In genomic region chr12:401235-402126, GRCh38 we compare ENCODE assay signal across 2 cellular contexts.
TF ChIP-seq lines count a peak whose summit lies in the region.

Gene CCDC77 (plus strand): TSS chr12:401644. CDS start chr12:409384, 7,740 bp downstream.

TF ChIP-seq in A549, 52 proteins besides CTCF, POLR2A, EP300 and RAD21 (continued from another document and continues in another):
- TF ChIP-seq REST (IDR thresholded peaks at IDR 0.05) (peak; percentile 95), ZNF302 (CRISPR knock-in tag; IDR thresholded peaks at IDR 0.05) (no peak), PHF8 (IDR thresholded peaks at IDR 0.05; ENCODE audit: borderline replicate concordance, low read depth) (0 out of 2 replicates have a peak, but pooled peaks have one; percentile 7), CEBPB (IDR thresholded peaks at IDR 0.05) (no peak), RCOR1 (IDR thresholded peaks at IDR 0.05; ENCODE audit: low read depth, low read length) (no peak), ESRRA (IDR thresholded peaks at IDR 0.05; ENCODE audit: borderline replicate concordance, low read length) (no peak), NR3C1 (IDR thresholded peaks at IDR 0.05) (no peak), MAFK (IDR thresholded peaks at IDR 0.05; ENCODE audit: partially characterized antibody) (no peak), HES2 (IDR thresholded peaks at IDR 0.05) (no peak), FOXS1 (CRISPR knock-in tag; IDR thresholded peaks at IDR 0.05) (no peak), POLR2AphosphoS2 (conservative IDR thresholded peaks at IDR 0.05; ENCODE audit: low read length) (no peak), TP53 (CRISPR knock-in tag; IDR thresholded peaks at IDR 0.05) (no peak), KDM5A (IDR thresholded peaks at IDR 0.05) (peak; percentile 68), ZSCAN20 (CRISPR knock-in tag; IDR thresholded peaks at IDR 0.05) (no peak), EHMT2 (IDR thresholded peaks at IDR 0.05; ENCODE audit: low read depth) (no peak), HOXB13 (CRISPR knock-in tag; IDR thresholded peaks at IDR 0.05; ENCODE audit: low read depth) (no peak), RARB (CRISPR knock-in tag; IDR thresholded peaks at IDR 0.05) (no peak), FOSB (CRISPR knock-in tag; IDR thresholded peaks at IDR 0.05) (no peak), MAZ (IDR thresholded peaks at IDR 0.05; ENCODE audit: borderline replicate concordance, low read depth, low read length) (peak; percentile 77; the same call in 1 of the 2 replicates), JUNB (IDR thresholded peaks at IDR 0.05) (no peak), CHD2 (IDR thresholded peaks at IDR 0.05; ENCODE audit: low read length, partially characterized antibody) (peak; percentile 92), HEYL (CRISPR knock-in tag; IDR thresholded peaks at IDR 0.05) (no peak), ZFP36 (IDR thresholded peaks at IDR 0.05; ENCODE audit: borderline replicate concordance, partially characterized antibody) (no peak), MYC (IDR thresholded peaks at IDR 0.05; ENCODE audit: borderline replicate concordance, low read length) (no peak), SMC3 (IDR thresholded peaks at IDR 0.05) (no peak), GATA3 (IDR thresholded peaks at IDR 0.05; ENCODE audit: borderline replicate concordance) (peak; percentile 47; the same call in 1 of the 2 replicates), CBX8 (IDR thresholded peaks at IDR 0.05) (no peak), SREBF2 (IDR thresholded peaks at IDR 0.05) (peak; percentile 32; the same call in 1 of the 2 replicates), HDAC2 (IDR thresholded peaks at IDR 0.05) (no peak), HOXA7 (CRISPR knock-in tag; IDR thresholded peaks at IDR 0.05) (no peak), RFX5 (IDR thresholded peaks at IDR 0.05) (peak; percentile 51; the same call in 1 of the 2 replicates), RNF2 (IDR thresholded peaks at IDR 0.05; ENCODE audit: borderline replicate concordance, low read depth) (no peak), NPAS2 (CRISPR knock-in tag; IDR thresholded peaks at IDR 0.05; ENCODE audit: borderline replicate concordance) (no peak), TFCP2L1 (CRISPR knock-in tag; IDR thresholded peaks at IDR 0.05) (no peak)
- TF ChIP-seq, protein P1, sequence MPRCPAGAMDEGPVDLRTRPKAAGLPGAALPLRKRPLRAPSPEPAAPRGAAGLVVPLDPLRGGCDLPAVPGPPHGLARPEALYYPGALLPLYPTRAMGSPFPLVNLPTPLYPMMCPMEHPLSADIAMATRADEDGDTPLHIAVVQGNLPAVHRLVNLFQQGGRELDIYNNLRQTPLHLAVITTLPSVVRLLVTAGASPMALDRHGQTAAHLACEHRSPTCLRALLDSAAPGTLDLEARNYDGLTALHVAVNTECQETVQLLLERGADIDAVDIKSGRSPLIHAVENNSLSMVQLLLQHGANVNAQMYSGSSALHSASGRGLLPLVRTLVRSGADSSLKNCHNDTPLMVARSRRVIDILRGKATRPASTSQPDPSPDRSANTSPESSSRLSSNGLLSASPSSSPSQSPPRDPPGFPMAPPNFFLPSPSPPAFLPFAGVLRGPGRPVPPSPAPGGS (IDR thresholded peaks at IDR 0.05), result no peak
- TF ChIP-seq, protein P2, sequence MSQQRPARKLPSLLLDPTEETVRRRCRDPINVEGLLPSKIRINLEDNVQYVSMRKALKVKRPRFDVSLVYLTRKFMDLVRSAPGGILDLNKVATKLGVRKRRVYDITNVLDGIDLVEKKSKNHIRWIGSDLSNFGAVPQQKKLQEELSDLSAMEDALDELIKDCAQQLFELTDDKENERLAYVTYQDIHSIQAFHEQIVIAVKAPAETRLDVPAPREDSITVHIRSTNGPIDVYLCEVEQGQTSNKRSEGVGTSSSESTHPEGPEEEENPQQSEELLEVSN (IDR thresholded peaks at IDR 0.05; ENCODE audit: borderline replicate concordance, low read depth), result peak; percentile 33; the same call in 1 of the 2 replicates
- TF ChIP-seq, protein P3, sequence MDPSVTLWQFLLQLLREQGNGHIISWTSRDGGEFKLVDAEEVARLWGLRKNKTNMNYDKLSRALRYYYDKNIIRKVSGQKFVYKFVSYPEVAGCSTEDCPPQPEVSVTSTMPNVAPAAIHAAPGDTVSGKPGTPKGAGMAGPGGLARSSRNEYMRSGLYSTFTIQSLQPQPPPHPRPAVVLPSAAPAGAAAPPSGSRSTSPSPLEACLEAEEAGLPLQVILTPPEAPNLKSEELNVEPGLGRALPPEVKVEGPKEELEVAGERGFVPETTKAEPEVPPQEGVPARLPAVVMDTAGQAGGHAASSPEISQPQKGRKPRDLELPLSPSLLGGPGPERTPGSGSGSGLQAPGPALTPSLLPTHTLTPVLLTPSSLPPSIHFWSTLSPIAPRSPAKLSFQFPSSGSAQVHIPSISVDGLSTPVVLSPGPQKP (IDR thresholded peaks at IDR 0.05; ENCODE audit: low read depth, low read length), result no peak

TF ChIP-seq in WTC11, 78 proteins besides CTCF, POLR2A, EP300 and RAD21 (continued from another document):
- peak; percentile 23; the same call in 1 of the 2 replicates for TF ChIP-seq USF2 (CRISPR knock-in tag; IDR thresholded peaks at IDR 0.05)
- no peak for TF ChIP-seq CREB1 (CRISPR knock-in tag; IDR thresholded peaks at IDR 0.05)
- no peak for TF ChIP-seq SOX15 (CRISPR knock-in tag; IDR thresholded peaks at IDR 0.05)
- peak; percentile 34; the same call in 1 of the 2 replicates for TF ChIP-seq SMAD3 (CRISPR knock-in tag; IDR thresholded peaks at IDR 0.05; ENCODE audit: borderline replicate concordance)
- TF ChIP-seq, protein P4, sequence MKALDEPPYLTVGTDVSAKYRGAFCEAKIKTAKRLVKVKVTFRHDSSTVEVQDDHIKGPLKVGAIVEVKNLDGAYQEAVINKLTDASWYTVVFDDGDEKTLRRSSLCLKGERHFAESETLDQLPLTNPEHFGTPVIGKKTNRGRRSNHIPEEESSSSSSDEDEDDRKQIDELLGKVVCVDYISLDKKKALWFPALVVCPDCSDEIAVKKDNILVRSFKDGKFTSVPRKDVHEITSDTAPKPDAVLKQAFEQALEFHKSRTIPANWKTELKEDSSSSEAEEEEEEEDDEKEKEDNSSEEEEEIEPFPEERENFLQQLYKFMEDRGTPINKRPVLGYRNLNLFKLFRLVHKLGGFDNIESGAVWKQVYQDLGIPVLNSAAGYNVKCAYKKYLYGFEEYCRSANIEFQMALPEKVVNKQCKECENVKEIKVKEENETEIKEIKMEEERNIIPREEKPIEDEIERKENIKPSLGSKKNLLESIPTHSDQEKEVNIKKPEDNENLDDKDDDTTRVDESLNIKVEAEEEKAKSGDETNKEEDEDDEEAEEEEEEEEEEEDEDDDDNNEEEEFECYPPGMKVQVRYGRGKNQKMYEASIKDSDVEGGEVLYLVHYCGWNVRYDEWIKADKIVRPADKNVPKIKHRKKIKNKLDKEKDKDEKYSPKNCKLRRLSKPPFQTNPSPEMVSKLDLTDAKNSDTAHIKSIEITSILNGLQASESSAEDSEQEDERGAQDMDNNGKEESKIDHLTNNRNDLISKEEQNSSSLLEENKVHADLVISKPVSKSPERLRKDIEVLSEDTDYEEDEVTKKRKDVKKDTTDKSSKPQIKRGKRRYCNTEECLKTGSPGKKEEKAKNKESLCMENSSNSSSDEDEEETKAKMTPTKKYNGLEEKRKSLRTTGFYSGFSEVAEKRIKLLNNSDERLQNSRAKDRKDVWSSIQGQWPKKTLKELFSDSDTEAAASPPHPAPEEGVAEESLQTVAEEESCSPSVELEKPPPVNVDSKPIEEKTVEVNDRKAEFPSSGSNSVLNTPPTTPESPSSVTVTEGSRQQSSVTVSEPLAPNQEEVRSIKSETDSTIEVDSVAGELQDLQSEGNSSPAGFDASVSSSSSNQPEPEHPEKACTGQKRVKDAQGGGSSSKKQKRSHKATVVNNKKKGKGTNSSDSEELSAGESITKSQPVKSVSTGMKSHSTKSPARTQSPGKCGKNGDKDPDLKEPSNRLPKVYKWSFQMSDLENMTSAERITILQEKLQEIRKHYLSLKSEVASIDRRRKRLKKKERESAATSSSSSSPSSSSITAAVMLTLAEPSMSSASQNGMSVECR (CRISPR knock-in tag; IDR thresholded peaks at IDR 0.05; ENCODE audit: borderline replicate concordance), result peak; percentile 42; the same call in 1 of the 2 replicates
- TF ChIP-seq E2F1 (CRISPR knock-in tag; IDR thresholded peaks at IDR 0.05), result no peak
- peak; percentile 90 for TF ChIP-seq SP1 (CRISPR knock-in tag; conservative IDR thresholded peaks at IDR 0.05)
- no peak for TF ChIP-seq MYBL2 (CRISPR knock-in tag; IDR thresholded peaks at IDR 0.05)
- TF ChIP-seq PRRX2 (CRISPR knock-in tag; IDR thresholded peaks at IDR 0.05), result no peak
- no peak for TF ChIP-seq IRF2 (CRISPR knock-in tag; IDR thresholded peaks at IDR 0.05; ENCODE audit: borderline replicate concordance, low read depth)
- TF ChIP-seq CREM (CRISPR knock-in tag; IDR thresholded peaks at IDR 0.05), result 0 out of 2 replicates have a peak, but pooled peaks have one; percentile 46
- TF ChIP-seq ZNF138 (CRISPR knock-in tag; conservative IDR thresholded peaks at IDR 0.05), result no peak
- TF ChIP-seq ESRRA (CRISPR knock-in tag; IDR thresholded peaks at IDR 0.05; ENCODE audit: borderline replicate concordance), result no peak
- peak; percentile 87 for TF ChIP-seq NFYB (CRISPR knock-in tag; conservative IDR thresholded peaks at IDR 0.05; ENCODE audit: low read depth)
